ENCODE assay signal across 17 cellular contexts in genomic region chr6:170034294-170034693, GRCh38.
DNase-seq lines count a peak whose midpoint lies in the region; ATAC-seq, FAIRE-seq and TF ChIP-seq lines count a peak whose summit lies in the region.
"Had no signal": no experiment of that assay in that cellular context is flagged by ENCODE, and none has a peak within 500 bp of the region (broad histone marks: within the 10 kb centered on the region; RNA-seq: fewer than 3 reads in every experiment).

No MANE protein-coding gene starts in this region.

- H3K4me3 Mint-ChIP-seq in chondrocyte (ENCODE audit: unreplicated experiment), result no peak overlapping the region
- H3K4me3 Mint-ChIP-seq: naive thymus-derived CD4-positive, alpha-beta T cell; stimulated activated memory B cell treated with anti-CD40 and anti-IgM and Interleukin-4, amounts not matched to agents 10 μg/mL and 1 μg/mL and 100 μg/mL, for 72 hours had no signal

- H3K27ac Mint-ChIP-seq in chondrocyte (ENCODE audit: unreplicated experiment), result no peak overlapping the region
- H3K27ac Mint-ChIP-seq: activated naive CD4-positive, alpha-beta T cell treated with anti-CD3 and anti-CD28 coated beads, Interleukin-2, amount 50 U/mL, for 72 hours; stimulated activated memory B cell treated with anti-CD40 and anti-IgM and Interleukin-4, amounts not matched to agents 10 μg/mL and 1 μg/mL and 100 μg/mL, for 72 hours had no signal

- in situ Hi-C loops in G401 (cut with HindIII; ENCODE audit: low sequenced_read_pairs), result no loop called here

- H3K27ac ChIP-seq in kidney (ENCODE audit: low read depth in 2 of 2, low read length in 2 of 2) (no peak overlapping the region), stomach (no peak overlapping the region), small intestine (ENCODE audit: low read depth in 1 of 2, low read length in 1 of 2) (no peak overlapping the region)
- H3K27ac ChIP-seq: vagina had no signal

- WGBS in stomach, 5 donors, result 79 to 89% (median 85%) methylated on average over 12 of the region's 12 CpGs
- WGBS in small intestine, 3 donors, result 83 to 85% (median 84%) methylated on average over 12 of the region's 12 CpGs

- DNase-seq in G401 (ENCODE audit: low spot score) (peak; percentile 18), chondrocyte (ENCODE audit: low spot score) (peak; percentile 52), kidney (peak; percentile 45), stomach (peak; percentile 21), small intestine (no peak), RKO (ENCODE audit: low spot score) (no peak)
- DNase-seq: activated T-cell treated with anti-CD3 and anti-CD28 coated beads for 4 hours; AML-193; NCI-H1694; NK-92 treated with Interleukin-12 subunit alpha and Interleukin-12 subunit beta, amount 100 ng/mL, for 24 hours; SW 1271 had no signal

- peaks cover 4% of the 10 kb centered on the region for H3K4me1 Mint-ChIP-seq in chondrocyte (ENCODE audit: low read depth)
- H3K4me1 Mint-ChIP-seq: stimulated activated memory B cell treated with anti-CD40 and anti-IgM and Interleukin-4, amounts not matched to agents 10 μg/mL and 1 μg/mL and 100 μg/mL, for 72 hours had no signal

- no peak for FAIRE-seq in kidney (lab: Jason Lieb, UNC)
- FAIRE-seq in small intestine (lab: Jason Lieb, UNC), result no peak

- peaks cover 21% of the 10 kb centered on the region for H3K9me3 Mint-ChIP-seq in chondrocyte (ENCODE audit: low read depth)

- TF ChIP-seq CTCF in chondrocyte (IDR thresholded peaks at IDR 0.05) (no peak), kidney (IDR thresholded peaks at IDR 0.05; ENCODE audit: borderline replicate concordance, extremely low read depth, insufficient read depth) (no peak), stomach (IDR thresholded peaks at IDR 0.05) (no peak)

- no peaks in the 10 kb centered on the region for H3K27me3 ChIP-seq in stomach
- H3K27me3 ChIP-seq in small intestine (ENCODE audit: control insufficient read depth in 2 of 2, insufficient read depth in 2 of 2, low read length in 2 of 2), result no peaks in the 10 kb centered on the region
- H3K27me3 ChIP-seq: vagina had no signal

- no peak for TF ChIP-seq EP300 in stomach (IDR thresholded peaks at IDR 0.05)

- intact Hi-C loops in kidney (cut with DNase I), result no loop called here
- intact Hi-C loops in stomach (cut with DNase I; ENCODE audit: low total_unique reads), result no loop called here

- H3K9me3 ChIP-seq in kidney (ENCODE audit: control insufficient read depth in 1 of 2, low read length in 2 of 2), result peaks cover 2 to 7% of the 10 kb centered on the region in 2 donors
- peaks cover 3 to 9% (median 5%) of the 10 kb centered on the region in 4 donors for H3K9me3 ChIP-seq in stomach
- H3K9me3 ChIP-seq in small intestine (ENCODE audit: control insufficient read depth, low read depth), result no peaks in the 10 kb centered on the region
- H3K9me3 ChIP-seq: vagina had no signal

- no peak for ATAC-seq in HG02798 (IDR thresholded peaks at IDR 0.05; ENCODE audit: poor library complexity, unreplicated experiment)
- ATAC-seq: activated naive CD4-positive, alpha-beta T cell treated with anti-CD3 and anti-CD28 coated beads, Interleukin-2, amount 50 U/mL, for 72 hours; esophagus mucosa; naive thymus-derived CD4-positive, alpha-beta T cell; stimulated activated memory B cell treated with anti-CD40 and anti-IgM and Interleukin-4, amounts not matched to agents 10 μg/mL and 1 μg/mL and 100 μg/mL, for 72 hours had no signal

- no peak overlapping the region for H3K9ac ChIP-seq in kidney (ENCODE audit: low read length in 2 of 2)

- peaks cover 8% of the 10 kb centered on the region for H3K27me3 Mint-ChIP-seq in chondrocyte (ENCODE audit: low read depth)

- no peaks in the 10 kb centered on the region for H3K36me3 ChIP-seq in kidney (ENCODE audit: control insufficient read depth in 1 of 2, insufficient read depth in 2 of 2, low read length in 2 of 2)
- no peaks in the 10 kb centered on the region for H3K36me3 ChIP-seq in stomach
- H3K36me3 ChIP-seq in small intestine (ENCODE audit: control insufficient read depth in 2 of 2, insufficient read depth in 2 of 2, low read length in 2 of 2), result no peaks in the 10 kb centered on the region
- H3K36me3 ChIP-seq: vagina had no signal

- H3K4me1 ChIP-seq in kidney (ENCODE audit: control insufficient read depth in 1 of 2, insufficient read depth in 1 of 2, low read depth in 1 of 2, low read length in 2 of 2), result no peaks in the 10 kb centered on the region
- H3K4me1 ChIP-seq in stomach, result peaks cover 11 to 24% (median 16%) of the 10 kb centered on the region in 4 donors
- no peaks in the 10 kb centered on the region for H3K4me1 ChIP-seq in small intestine (ENCODE audit: control insufficient read depth in 2 of 2, insufficient read depth in 1 of 2, low read depth in 1 of 2, low read length in 1 of 2)

- TF ChIP-seq POLR2A in stomach (IDR thresholded peaks at IDR 0.05), result no peak

- H3K4me3 ChIP-seq in kidney (ENCODE audit: low read length in 2 of 2) (no peak overlapping the region), stomach (no peak overlapping the region), small intestine (ENCODE audit: low read depth in 1 of 2, low read length in 2 of 2) (no peak overlapping the region)
- H3K4me3 ChIP-seq: vagina had no signal

- peaks cover 6% of the 10 kb centered on the region for H3K36me3 Mint-ChIP-seq in chondrocyte (ENCODE audit: low read depth)
- H3K36me3 Mint-ChIP-seq: stimulated activated memory B cell treated with anti-CD40 and anti-IgM and Interleukin-4, amounts not matched to agents 10 μg/mL and 1 μg/mL and 100 μg/mL, for 72 hours had no signal

Comparison
In these comparisons a context has a peak if more than half of its experiments do, and no peak if none do; other contexts are left out.
1. DNase-seq: peak in G401 (single experiment), chondrocyte (single experiment), kidney (single experiment) and stomach (single experiment); none in small intestine (single experiment) and RKO (single experiment).